ENCODE assay signal across 8 cellular contexts in the genomic region with DNA sequence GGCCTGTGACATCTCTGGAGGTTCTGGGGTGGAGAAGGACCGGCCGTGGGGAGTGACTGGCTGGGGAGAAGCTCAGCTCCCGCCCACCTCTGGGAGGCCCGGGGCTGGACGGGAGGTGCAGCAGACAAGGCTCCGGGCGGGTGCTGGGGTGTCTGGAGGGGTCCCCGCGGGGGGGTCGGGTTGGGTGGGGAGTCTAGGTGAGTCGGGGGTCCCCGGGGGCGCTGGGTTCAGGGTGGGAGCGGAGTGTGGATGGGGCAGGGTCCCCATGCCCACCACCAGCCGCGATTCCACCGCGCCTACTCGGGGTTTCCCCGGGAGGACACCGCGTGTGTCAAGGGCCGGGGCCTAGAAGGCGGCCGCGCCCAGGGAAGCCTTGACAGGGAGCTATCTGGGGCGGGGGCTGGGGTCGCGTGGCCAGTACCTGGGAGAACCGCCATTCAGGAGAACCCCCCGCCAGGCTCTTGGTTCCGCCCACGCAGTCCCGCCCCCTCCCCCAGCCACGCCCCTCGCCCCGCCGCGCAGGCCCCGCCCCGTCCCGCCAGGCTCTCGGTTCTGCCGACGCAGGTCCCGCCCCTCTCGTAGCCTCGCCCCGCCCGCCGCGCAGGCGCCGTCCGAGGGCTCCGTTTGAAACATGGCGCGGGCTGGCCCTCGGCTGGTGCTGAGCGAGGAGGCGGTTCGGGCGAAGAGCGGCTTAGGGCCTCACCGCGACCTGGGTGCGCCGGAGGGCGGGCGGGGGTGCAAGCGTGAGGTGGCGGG. TPM values are rescaled to one million over a fixed set of nuclear protein-coding genes. Genes with fewer than 3 reads are reported as not detected.
DNase-seq lines count a peak whose midpoint lies in the region; ATAC-seq, FAIRE-seq and TF ChIP-seq lines count a peak whose summit lies in the region.

A gene with protein sequence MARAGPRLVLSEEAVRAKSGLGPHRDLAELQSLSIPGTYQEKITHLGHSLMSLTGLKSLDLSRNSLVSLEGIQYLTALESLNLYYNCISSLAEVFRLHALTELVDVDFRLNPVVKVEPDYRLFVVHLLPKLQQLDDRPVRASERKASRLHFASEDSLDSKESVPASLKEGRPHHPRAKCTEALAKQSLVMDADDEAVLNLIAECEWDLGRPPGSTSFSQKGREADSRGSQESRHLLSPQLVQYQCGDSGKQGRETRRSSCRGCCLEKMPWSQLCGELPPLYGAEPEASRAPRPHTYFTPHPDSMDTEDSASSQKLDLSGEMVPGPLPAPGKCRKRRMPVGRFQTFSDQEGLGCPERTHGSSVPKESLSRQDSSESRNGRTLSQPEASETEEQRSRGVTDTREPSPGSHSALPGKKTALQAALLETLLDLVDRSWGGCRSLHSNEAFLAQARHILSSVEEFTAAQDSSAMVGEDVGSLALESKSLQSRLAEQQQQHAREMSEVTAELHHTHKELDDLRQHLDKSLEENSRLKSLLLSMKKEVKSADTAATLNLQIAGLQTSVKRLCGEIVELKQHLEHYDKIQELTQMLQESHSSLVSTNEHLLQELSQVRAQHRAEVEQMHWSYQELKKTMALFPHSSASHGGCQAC (plus strand): TSS at position 610 of the 756 bp plus-strand sequence. CDS start 22 bp downstream, at position 632.

- POLR2A ChIA-PET in BJ (lab: Charles Lee): no interaction called here

- peak; percentile 68 for FAIRE-seq in GM19239 (lab: Jason Lieb, UNC)

- peak; percentile 58 for ATAC-seq in HG03457 (IDR thresholded peaks at IDR 0.05; ENCODE audit: unreplicated experiment)

- CTCF ChIA-PET in BJ (lab: Yijun Ruan, JAX): interaction anchor here (0.7 kb wide), 1 partner anchor 23 kb away, joined by 3 read pairs; no protein-coding TSS in a partner anchor

- DNase-seq in BJ (ENCODE audit: low read depth) (peak; percentile 23), GM19239 (ENCODE audit: insufficient read length, low spot score) (peak; percentile 92), NCI-H748 (lab: John Stamatoyannopoulos, UW; ENCODE audit: unreplicated experiment) (peak; percentile 95), dermis blood vessel endothelial cell (peak; percentile 93), lower leg skin (ENCODE audit: low spot score in 2 of 2) (peak; percentile 85 to 98)
- DNase-seq in activated CD4-positive, alpha-beta T cell treated with anti-CD3 and anti-CD28 coated beads, Interleukin-2, amount 50 U/mL, for 24 hours (ENCODE audit: low read depth in 1 of 2, low spot score in 1 of 2): peak; percentile 88 to 89
- peak; percentile 95 for DNase-seq in stimulated activated CD4-positive, alpha-beta T cell treated with anti-CD3 and anti-CD28 coated beads, Interleukin-4, amount 100 ng/mL, for 1 hour

- TF ChIP-seq POLR2A in lower leg skin (IDR thresholded peaks at IDR 0.05): no peak

- peak within 1 kb of the TSS; percentile 83 for H3K4me3 ChIP-seq in BJ (ENCODE audit: low read depth, low read length)
- peak within 1 kb of the TSS; percentile 68 for H3K4me3 ChIP-seq in lower leg skin (ENCODE audit: low read depth, poor library complexity, severe bottlenecking)

- H3K27me3 ChIP-seq in BJ (ENCODE audit: control insufficient read depth, insufficient read depth, low read length): no peaks in the 10 kb centered on the region

- no peaks in the 10 kb centered on the region for H3K36me3 ChIP-seq in BJ (ENCODE audit: control insufficient read depth, insufficient read depth, low read length)

- intact Hi-C loops in lower leg skin (cut with DNase I; ENCODE audit: low total_unique reads): no loop called here

- TF ChIP-seq CTCF in BJ (IDR thresholded peaks at IDR 0.05; ENCODE audit: insufficient read depth, low read depth, low read length) (no peak), lower leg skin (IDR thresholded peaks at IDR 0.05) (no peak)

- WGBS in lower leg skin, 2 donors: 0% methylated on average over 5 to 27 of the region's 72 CpGs

RNA-seq across cellular contexts. Expression of the gene that starts here (rescaled TPM):
- polyA plus RNA-seq in BJ (2011; rRNA removed): 0.91 and 1.7 TPM in 2 replicates
- 2.7 and 4.5 TPM in 2 replicates for polyA minus RNA-seq in BJ (2011; rRNA and poly(A)+ RNA removed)
- total RNA-seq in dermis blood vessel endothelial cell (2.9 and 4.7 TPM in 2 replicates), lower leg skin (10 to 100 TPM in 2 of 4 donors, 1 to 10 TPM in 2; 7.2 to 11.9 (median 9.2) TPM)

Comparison
In these comparisons a context has a peak if more than half of its experiments do, and no peak if none do; other contexts are left out.
1. Peak in every context shown above with its lines: DNase-seq, ATAC-seq and H3K4me3 ChIP-seq.
2. DNase-seq: peak in every context shown above with its lines; median percentile 95 in NCI-H748; 95 in stimulated activated CD4-positive, alpha-beta T cell treated with anti-CD3 and anti-CD28 coated beads, Interleukin-4, amount 100 ng/mL, for 1 hour; 93 in dermis blood vessel endothelial cell; 92 in GM19239; 92 in lower leg skin; 88 in activated CD4-positive, alpha-beta T cell treated with anti-CD3 and anti-CD28 coated beads, Interleukin-2, amount 50 U/mL, for 24 hours; 23 in BJ.